34 cellular contexts compared by ENCODE assay signal in the genomic region with DNA sequence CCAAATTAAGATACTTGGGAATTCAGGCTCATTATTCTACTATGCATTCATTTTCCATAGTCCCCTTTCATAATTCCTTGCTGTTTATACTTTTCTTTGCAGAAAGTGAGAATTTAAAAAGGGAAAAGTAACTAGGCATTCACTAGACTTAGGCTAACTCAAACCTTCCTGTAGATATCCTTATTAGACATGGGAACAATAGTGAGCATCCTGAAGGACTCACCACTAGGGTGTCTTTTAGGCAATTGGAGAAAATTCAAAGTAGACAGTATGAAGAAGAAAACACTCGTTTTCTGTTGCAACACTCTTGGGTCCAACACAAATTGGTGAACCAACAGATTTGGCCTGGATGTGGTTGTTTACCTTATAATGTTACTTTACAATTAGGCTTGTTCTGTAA.
"Had no signal": no experiment of that assay in that cellular context is flagged by ENCODE, and none has a peak within 500 bp of the region (broad histone marks: within the 10 kb centered on the region; RNA-seq: fewer than 3 reads in every experiment).

No MANE protein-coding gene starts in this region.

- H3K36me3 ChIP-seq: brain microvascular endothelial cell, esophagus muscularis mucosa, gastrocnemius medialis, WERI-Rb-1 had no signal

- DNase-seq: activated CD4-positive, alpha-beta memory T cell treated with anti-CD3 and anti-CD28 coated beads for 36 hours; activated CD4-positive, alpha-beta T cell treated with anti-CD3 and anti-CD28 coated beads for 36 hours; activated CD4-positive, alpha-beta T cell treated with anti-CD3 and anti-CD28 coated beads, Interleukin-2, amount 10 ng/mL, durations not matched to agents 24 days and 14 days; activated CD4-positive, CD25-positive, alpha-beta regulatory T cell; activated CD4-positive, CD25-positive, alpha-beta regulatory T cell treated with anti-CD3 and anti-CD28 coated beads, Interleukin-2, amount 50 U/mL, for 72 hours; activated CD8-positive, alpha-beta memory T cell treated with anti-CD3 and anti-CD28 coated beads, Interleukin-2, amount 10 ng/mL, durations not matched to agents 7 days and 5 days; activated CD8-positive, alpha-beta memory T cell treated with anti-CD3 and anti-CD28 coated beads, Interleukin-2, amount 50 U/mL, for 4 hours; activated CD8-positive, alpha-beta T cell treated with anti-CD3 and anti-CD28 coated beads, Interleukin-2, amount 10 ng/mL, durations not matched to agents 7 days and 5 days; activated effector memory CD4-positive, alpha-beta T cell treated with anti-CD3 and anti-CD28 coated beads, Interleukin-2, amount 50 U/mL, for 16 hours; activated naive CD4-positive, alpha-beta T cell treated with anti-CD3 and anti-CD28 coated beads, Interleukin-2, amount 10 ng/mL, durations not matched to agents 7 days and 5 days; activated naive CD8-positive, alpha-beta T cell treated with anti-CD3 and anti-CD28 coated beads, Interleukin-2, amount 10 ng/mL, durations not matched to agents 7 days and 5 days; activated T-cell treated with anti-CD3 and anti-CD28 coated beads, Interleukin-2, amount 50 U/mL, for 1 hour; activated T-cell treated with anti-CD3 and anti-CD28 coated beads, Interleukin-2, amount 50 U/mL, for 48 hours; anterior cingulate cortex; brain microvascular endothelial cell; dorsolateral prefrontal cortex; effector memory CD4-positive, alpha-beta T cell; erythroblast; foreskin keratinocyte; gastrocnemius medialis; glutamatergic neuron; SW 1271; T-helper 1 cell; T-helper 17 cell; T1000; WERI-Rb-1 had no signal

- H3K27ac Mint-ChIP-seq: activated CD4-positive, alpha-beta memory T cell treated with anti-CD3 and anti-CD28 coated beads for 36 hours; activated CD4-positive, alpha-beta T cell treated with anti-CD3 and anti-CD28 coated beads for 36 hours; activated CD4-positive, alpha-beta T cell treated with anti-CD3 and anti-CD28 coated beads, Interleukin-2, amount 10 ng/mL, durations not matched to agents 24 days and 14 days; activated CD8-positive, alpha-beta memory T cell treated with anti-CD3 and anti-CD28 coated beads, Interleukin-2, amount 10 ng/mL, durations not matched to agents 7 days and 5 days; activated CD8-positive, alpha-beta T cell treated with anti-CD3 and anti-CD28 coated beads, Interleukin-2, amount 10 ng/mL, durations not matched to agents 7 days and 5 days; activated naive CD4-positive, alpha-beta T cell treated with anti-CD3 and anti-CD28 coated beads, Interleukin-2, amount 10 ng/mL, durations not matched to agents 7 days and 5 days; activated naive CD4-positive, alpha-beta T cell treated with anti-CD3 and anti-CD28 coated beads, Interleukin-2, amount 50 U/mL, for 72 hours; activated naive CD8-positive, alpha-beta T cell treated with anti-CD3 and anti-CD28 coated beads, Interleukin-2, amount 10 ng/mL, durations not matched to agents 7 days and 5 days; activated T-helper 1 cell treated with anti-CD3 and anti-CD28 coated beads, Interleukin-12 subunit alpha, Interleukin-12 subunit beta, Interleukin-2, Interleukin-4 antibody, amounts not matched to agents 30 ng/mL and 10 ng/mL and 1 ng/mL, durations not matched to agents 14 hours and 24 hours and 36 hours; activated T-helper 2 cell treated with anti-CD3 and anti-CD28 coated beads, Interferon-gamma antibody, Interleukin-2, Interleukin-4, amounts not matched to agents 10 μg/mL and 5 μg/mL and 100 μg/mL, durations not matched to agents 14 hours and 24 hours and 36 hours; dendritic cell treated with granulocyte-macrophage colony-stimulating factor and Interleukin-4, amounts not matched to agents 40 ng/mL and 50 ng/mL, for 4 days; T-helper 17 cell; T-helper 2 cell treated with Interferon-gamma antibody and Interleukin-4, amounts not matched to agents 5 μg/mL and 100 μg/mL, for 36 hours had no signal

- H3K27ac ChIP-seq: brain microvascular endothelial cell, coronary artery, dorsolateral prefrontal cortex, esophagus muscularis mucosa, foreskin keratinocyte, gastrocnemius medialis, WERI-Rb-1 had no signal

- H3K27me3 ChIP-seq: brain microvascular endothelial cell, esophagus muscularis mucosa, foreskin keratinocyte, gastrocnemius medialis had no signal

- H3K4me3 ChIP-seq: coronary artery, dorsolateral prefrontal cortex, esophagus muscularis mucosa, gastrocnemius medialis had no signal

- H3K9me3 ChIP-seq: esophagus muscularis mucosa, gastrocnemius medialis had no signal

- H3K4me3 Mint-ChIP-seq: activated CD4-positive, alpha-beta memory T cell treated with anti-CD3 and anti-CD28 coated beads for 36 hours; activated CD4-positive, alpha-beta T cell treated with anti-CD3 and anti-CD28 coated beads for 36 hours; activated CD4-positive, alpha-beta T cell treated with anti-CD3 and anti-CD28 coated beads, Interleukin-2, amount 10 ng/mL, durations not matched to agents 24 days and 14 days; activated CD8-positive, alpha-beta memory T cell treated with anti-CD3 and anti-CD28 coated beads, Interleukin-2, amount 10 ng/mL, durations not matched to agents 7 days and 5 days; activated CD8-positive, alpha-beta T cell treated with anti-CD3 and anti-CD28 coated beads, Interleukin-2, amount 10 ng/mL, durations not matched to agents 7 days and 5 days; activated naive CD4-positive, alpha-beta T cell treated with anti-CD3 and anti-CD28 coated beads, Interleukin-2, amount 10 ng/mL, durations not matched to agents 7 days and 5 days; activated naive CD8-positive, alpha-beta T cell treated with anti-CD3 and anti-CD28 coated beads, Interleukin-2, amount 10 ng/mL, durations not matched to agents 7 days and 5 days; activated T-helper 1 cell treated with anti-CD3 and anti-CD28 coated beads, Interleukin-12 subunit alpha, Interleukin-12 subunit beta, Interleukin-2, Interleukin-4 antibody, amounts not matched to agents 30 ng/mL and 10 ng/mL and 1 ng/mL, durations not matched to agents 14 hours and 24 hours and 36 hours; central memory CD8-positive, alpha-beta T cell; dendritic cell treated with granulocyte-macrophage colony-stimulating factor and Interleukin-4, amounts not matched to agents 40 ng/mL and 50 ng/mL, for 4 days; T-helper 17 cell; T-helper 2 cell treated with Interferon-gamma antibody and Interleukin-4, amounts not matched to agents 5 μg/mL and 100 μg/mL, for 36 hours had no signal

- H3K4me1 Mint-ChIP-seq: activated CD4-positive, alpha-beta T cell treated with anti-CD3 and anti-CD28 coated beads for 36 hours; activated CD4-positive, alpha-beta T cell treated with anti-CD3 and anti-CD28 coated beads, Interleukin-2, amount 10 ng/mL, durations not matched to agents 24 days and 14 days; activated CD8-positive, alpha-beta memory T cell treated with anti-CD3 and anti-CD28 coated beads, Interleukin-2, amount 10 ng/mL, durations not matched to agents 7 days and 5 days; activated naive CD4-positive, alpha-beta T cell treated with anti-CD3 and anti-CD28 coated beads, Interleukin-2, amount 10 ng/mL, durations not matched to agents 7 days and 5 days; activated naive CD8-positive, alpha-beta T cell treated with anti-CD3 and anti-CD28 coated beads, Interleukin-2, amount 10 ng/mL, durations not matched to agents 7 days and 5 days; central memory CD8-positive, alpha-beta T cell; T-helper 17 cell had no signal

- ATAC-seq: activated CD4-positive, alpha-beta T cell treated with anti-CD3 and anti-CD28 coated beads for 36 hours; activated CD8-positive, alpha-beta memory T cell treated with anti-CD3 and anti-CD28 coated beads, Interleukin-2, amount 10 ng/mL, durations not matched to agents 7 days and 5 days; activated CD8-positive, alpha-beta T cell treated with anti-CD3 and anti-CD28 coated beads, Interleukin-2, amount 10 ng/mL, durations not matched to agents 7 days and 5 days; activated naive CD4-positive, alpha-beta T cell treated with anti-CD3 and anti-CD28 coated beads, Interleukin-2, amount 50 U/mL, for 72 hours; foreskin keratinocyte; gastrocnemius medialis; T-helper 17 cell had no signal

- H3K4me1 ChIP-seq: esophagus muscularis mucosa, foreskin keratinocyte, gastrocnemius medialis had no signal

- H3K27me3 Mint-ChIP-seq: activated CD4-positive, alpha-beta memory T cell treated with anti-CD3 and anti-CD28 coated beads for 36 hours; activated CD4-positive, alpha-beta T cell treated with anti-CD3 and anti-CD28 coated beads for 36 hours; activated CD4-positive, alpha-beta T cell treated with anti-CD3 and anti-CD28 coated beads, Interleukin-2, amount 10 ng/mL, durations not matched to agents 24 days and 14 days; activated CD8-positive, alpha-beta memory T cell treated with anti-CD3 and anti-CD28 coated beads, Interleukin-2, amount 10 ng/mL, durations not matched to agents 7 days and 5 days; activated naive CD4-positive, alpha-beta T cell treated with anti-CD3 and anti-CD28 coated beads, Interleukin-2, amount 10 ng/mL, durations not matched to agents 7 days and 5 days; activated naive CD8-positive, alpha-beta T cell treated with anti-CD3 and anti-CD28 coated beads, Interleukin-2, amount 10 ng/mL, durations not matched to agents 7 days and 5 days; central memory CD8-positive, alpha-beta T cell; dendritic cell treated with granulocyte-macrophage colony-stimulating factor and Interleukin-4, amounts not matched to agents 40 ng/mL and 50 ng/mL, for 4 days; T-helper 17 cell had no signal

- H3K9me3 Mint-ChIP-seq: activated CD4-positive, alpha-beta T cell treated with anti-CD3 and anti-CD28 coated beads, Interleukin-2, amount 10 ng/mL, durations not matched to agents 24 days and 14 days; activated naive CD4-positive, alpha-beta T cell treated with anti-CD3 and anti-CD28 coated beads, Interleukin-2, amount 10 ng/mL, durations not matched to agents 7 days and 5 days; activated naive CD8-positive, alpha-beta T cell treated with anti-CD3 and anti-CD28 coated beads, Interleukin-2, amount 10 ng/mL, durations not matched to agents 7 days and 5 days; activated T-helper 1 cell treated with anti-CD3 and anti-CD28 coated beads, Interleukin-12 subunit alpha, Interleukin-12 subunit beta, Interleukin-2, Interleukin-4 antibody, amounts not matched to agents 30 ng/mL and 10 ng/mL and 1 ng/mL, durations not matched to agents 14 hours and 24 hours and 36 hours; activated T-helper 2 cell treated with anti-CD3 and anti-CD28 coated beads, Interferon-gamma antibody, Interleukin-2, Interleukin-4, amounts not matched to agents 10 μg/mL and 5 μg/mL and 100 μg/mL, durations not matched to agents 14 hours and 24 hours and 36 hours; T-helper 2 cell treated with Interferon-gamma antibody and Interleukin-4, amounts not matched to agents 5 μg/mL and 100 μg/mL, for 36 hours had no signal

- H3K36me3 Mint-ChIP-seq: activated CD4-positive, alpha-beta memory T cell treated with anti-CD3 and anti-CD28 coated beads for 36 hours; activated CD8-positive, alpha-beta memory T cell treated with anti-CD3 and anti-CD28 coated beads, Interleukin-2, amount 10 ng/mL, durations not matched to agents 7 days and 5 days; activated naive CD4-positive, alpha-beta T cell treated with anti-CD3 and anti-CD28 coated beads, Interleukin-2, amount 10 ng/mL, durations not matched to agents 7 days and 5 days; activated naive CD8-positive, alpha-beta T cell treated with anti-CD3 and anti-CD28 coated beads, Interleukin-2, amount 10 ng/mL, durations not matched to agents 7 days and 5 days had no signal
